In the genomic region with DNA sequence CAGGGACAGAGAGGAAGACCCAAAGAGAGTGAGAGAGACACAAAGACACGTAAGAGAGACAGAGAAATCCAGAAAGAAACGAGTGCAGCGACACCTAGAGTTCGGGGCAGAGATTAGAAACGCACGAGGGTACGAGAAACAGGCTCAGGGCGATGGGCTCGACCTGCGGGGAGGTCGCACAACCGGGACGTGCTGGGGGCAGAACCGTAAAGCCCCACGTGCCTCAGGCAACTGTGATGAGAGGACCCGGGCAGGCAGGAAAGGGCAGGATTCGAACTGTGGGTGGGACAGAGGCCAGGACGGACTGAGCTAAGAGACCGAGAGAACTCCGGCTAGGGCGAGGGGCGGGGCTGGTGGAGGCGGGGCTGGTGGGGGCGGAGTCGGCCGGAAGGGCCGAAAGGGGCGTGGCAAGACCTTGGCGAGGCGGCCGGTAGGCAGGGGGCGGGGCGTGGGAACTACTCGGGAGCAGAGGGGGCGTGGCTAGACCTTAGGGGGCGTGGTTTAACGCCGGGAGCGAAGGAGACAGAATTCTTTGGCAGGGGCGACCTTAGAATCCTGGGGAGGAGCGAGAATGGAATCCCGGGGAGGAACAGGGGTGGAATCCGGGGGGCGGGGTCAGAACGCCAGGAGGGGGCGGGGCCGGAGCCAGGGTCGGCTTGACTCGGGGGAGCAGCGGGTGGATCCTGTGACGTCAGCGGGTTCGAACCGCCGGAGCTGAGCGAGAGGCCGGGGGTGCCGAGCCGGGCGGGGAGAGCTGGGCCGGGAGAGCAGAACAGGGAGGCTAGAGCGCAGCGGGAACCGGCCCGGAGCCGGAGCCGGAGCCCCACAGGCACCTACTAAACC, we compare ENCODE assay signal across 8 cellular contexts. TPM values are rescaled to one million over a fixed set of nuclear protein-coding genes. Genes with fewer than 3 reads are reported as not detected.
DNase-seq lines count a peak whose midpoint lies in the region; ATAC-seq and TF ChIP-seq lines count a peak whose summit lies in the region.

TSS of gene NECTIN2 (plus strand) at position 686 of the 843 bp plus-strand sequence. CDS start 229 bp downstream, outside the sequence.

- no peaks in the 10 kb centered on the region for H3K9me3 Mint-ChIP-seq in activated CD4-positive, alpha-beta memory T cell treated with anti-CD3 and anti-CD28 coated beads, Interleukin-2, amount 10 ng/mL, durations not matched to agents 7 days and 5 days

- peaks cover 16 to 27% of the 10 kb centered on the region in 2 donors for H3K4me1 ChIP-seq in duodenal mucosa (ENCODE audit: control insufficient read depth in 1 of 2, insufficient read depth in 2 of 2, low read length in 2 of 2)

- CTCF ChIA-PET in activated CD4-positive, alpha-beta memory T cell treated with anti-CD3 and anti-CD28 coated beads, Interleukin-2, amount 10 ng/mL, durations not matched to agents 7 days and 5 days (lab: Charles Lee): interaction anchor here (0.6 to 1.4 kb wide), 13 partner anchors 13 to 198 kb away, joined by 3 to 17 read pairs (median 3); partner anchors contain the start of gene CLPTM1

- H3K9ac ChIP-seq in duodenal mucosa (ENCODE audit: low read depth in 1 of 2, low read length in 2 of 2): peak within 1 kb of the TSS; percentile 98 to 100

- H3K4me3 ChIP-seq in duodenal mucosa (ENCODE audit: low read depth in 1 of 2, low read length in 2 of 2) (peak within 1 kb of the TSS; percentile 87 to 98), lower leg skin (ENCODE audit: low read depth, poor library complexity, severe bottlenecking) (peak within 1 kb of the TSS; percentile 89)

- 1% methylated on average over 63 to 66 of the region's 67 CpGs for WGBS in lower leg skin, 2 donors

- peak in 1 of 3 donors; percentile 53 for TF ChIP-seq CTCF in lower leg skin (IDR thresholded peaks at IDR 0.05)

- no peaks in the 10 kb centered on the region for H3K36me3 Mint-ChIP-seq in activated CD4-positive, alpha-beta memory T cell treated with anti-CD3 and anti-CD28 coated beads, Interleukin-2, amount 10 ng/mL, durations not matched to agents 7 days and 5 days (ENCODE audit: low read depth)

- no peaks in the 10 kb centered on the region for H3K9me3 ChIP-seq in duodenal mucosa (ENCODE audit: control insufficient read depth in 1 of 2, low read length in 2 of 2)

- H3K27ac ChIP-seq in duodenal mucosa (ENCODE audit: low read depth, low read length): peak within 1 kb of the TSS; percentile 96

- TF ChIP-seq POLR2A in lower leg skin (IDR thresholded peaks at IDR 0.05): peak in 1 of 2 donors; percentile 69

- peak; percentile 98 for DNase-seq in D341Med (ENCODE audit: low spot score)
- DNase-seq in HK-2 (ENCODE audit: unreplicated experiment): peak; percentile 100
- peak; percentile 98 for DNase-seq in NCI-H82 treated with DMSO at 0.1 percent for 48 hours (lab: John Stamatoyannopoulos, UW; ENCODE audit: unreplicated experiment)
- peak; percentile 90 for DNase-seq in activated CD4-positive, alpha-beta memory T cell treated with anti-CD3 and anti-CD28 coated beads, Interleukin-2, amount 10 ng/mL, durations not matched to agents 7 days and 5 days
- peak; percentile 99 to 100 for DNase-seq in lower leg skin (ENCODE audit: low spot score in 2 of 2)
- DNase-seq in stimulated activated CD4-positive, alpha-beta T cell treated with anti-CD3 and anti-CD28 coated beads, Interleukin-4, amount 100 ng/mL, for 1 hour: peak; percentile 83

- peaks cover 26% of the 10 kb centered on the region for H3K4me1 Mint-ChIP-seq in activated CD4-positive, alpha-beta memory T cell treated with anti-CD3 and anti-CD28 coated beads, Interleukin-2, amount 10 ng/mL, durations not matched to agents 7 days and 5 days

- no peaks in the 10 kb centered on the region for H3K36me3 ChIP-seq in duodenal mucosa (ENCODE audit: control insufficient read depth in 1 of 2, insufficient read depth in 2 of 2, low read length in 2 of 2)

- peaks cover 34% of the 10 kb centered on the region for H3K27me3 Mint-ChIP-seq in activated CD4-positive, alpha-beta memory T cell treated with anti-CD3 and anti-CD28 coated beads, Interleukin-2, amount 10 ng/mL, durations not matched to agents 7 days and 5 days

- intact Hi-C loops in lower leg skin (cut with DNase I; ENCODE audit: low total_unique reads): loop anchor here (10.0 kb wide), 1 partner anchor 51 kb away; no protein-coding TSS in a partner anchor

- peak within 1 kb of the TSS; percentile 80 for H3K4me3 Mint-ChIP-seq in activated CD4-positive, alpha-beta memory T cell treated with anti-CD3 and anti-CD28 coated beads, Interleukin-2, amount 10 ng/mL, durations not matched to agents 7 days and 5 days

- H3K27me3 ChIP-seq in duodenal mucosa (ENCODE audit: control insufficient read depth in 1 of 2, insufficient read depth in 2 of 2, low read length in 2 of 2): no peaks in the 10 kb centered on the region

- peak within 1 kb of the TSS; percentile 40 for H3K27ac Mint-ChIP-seq in activated CD4-positive, alpha-beta memory T cell treated with anti-CD3 and anti-CD28 coated beads, Interleukin-2, amount 10 ng/mL, durations not matched to agents 7 days and 5 days

- ATAC-seq in HG03039 (IDR thresholded peaks at IDR 0.05; ENCODE audit: unreplicated experiment): no peak

- POLR2A ChIA-PET in activated CD4-positive, alpha-beta memory T cell treated with anti-CD3 and anti-CD28 coated beads, Interleukin-2, amount 10 ng/mL, durations not matched to agents 7 days and 5 days (lab: Charles Lee): no interaction called here

RNA-seq across cellular contexts. Expression of gene NECTIN2, which starts in this region (rescaled TPM):
- total RNA-seq in activated CD4-positive, alpha-beta memory T cell treated with anti-CD3 and anti-CD28 coated beads, Interleukin-2, amount 10 ng/mL, durations not matched to agents 7 days and 5 days: under 1 TPM; 0.25 to 0.38 TPM
- 10 to 100 TPM; 75.2 to 91.1 (median 82.4) TPM for total RNA-seq in lower leg skin

Comparison
In these comparisons a context has a peak if more than half of its experiments do, and no peak if none do; other contexts are left out.
1. RNA of gene NECTIN2 (total RNA-seq): 75.2 to 91.1 TPM in lower leg skin; 0.25 to 0.38 TPM in activated CD4-positive, alpha-beta memory T cell treated with anti-CD3 and anti-CD28 coated beads, Interleukin-2, amount 10 ng/mL, durations not matched to agents 7 days and 5 days; every median in the first group is over 10 times any median in the second.
2. Peak in DNase-seq in activated CD4-positive, alpha-beta memory T cell treated with anti-CD3 and anti-CD28 coated beads, Interleukin-2, amount 10 ng/mL, durations not matched to agents 7 days and 5 days; RNA of the gene not detected or under 1 TPM.
3. Peak in every context shown above with its lines, with median percentiles within 50 percentile points of each other: DNase-seq.